1 cellular context compared by ENCODE assay signal in the genomic region with DNA sequence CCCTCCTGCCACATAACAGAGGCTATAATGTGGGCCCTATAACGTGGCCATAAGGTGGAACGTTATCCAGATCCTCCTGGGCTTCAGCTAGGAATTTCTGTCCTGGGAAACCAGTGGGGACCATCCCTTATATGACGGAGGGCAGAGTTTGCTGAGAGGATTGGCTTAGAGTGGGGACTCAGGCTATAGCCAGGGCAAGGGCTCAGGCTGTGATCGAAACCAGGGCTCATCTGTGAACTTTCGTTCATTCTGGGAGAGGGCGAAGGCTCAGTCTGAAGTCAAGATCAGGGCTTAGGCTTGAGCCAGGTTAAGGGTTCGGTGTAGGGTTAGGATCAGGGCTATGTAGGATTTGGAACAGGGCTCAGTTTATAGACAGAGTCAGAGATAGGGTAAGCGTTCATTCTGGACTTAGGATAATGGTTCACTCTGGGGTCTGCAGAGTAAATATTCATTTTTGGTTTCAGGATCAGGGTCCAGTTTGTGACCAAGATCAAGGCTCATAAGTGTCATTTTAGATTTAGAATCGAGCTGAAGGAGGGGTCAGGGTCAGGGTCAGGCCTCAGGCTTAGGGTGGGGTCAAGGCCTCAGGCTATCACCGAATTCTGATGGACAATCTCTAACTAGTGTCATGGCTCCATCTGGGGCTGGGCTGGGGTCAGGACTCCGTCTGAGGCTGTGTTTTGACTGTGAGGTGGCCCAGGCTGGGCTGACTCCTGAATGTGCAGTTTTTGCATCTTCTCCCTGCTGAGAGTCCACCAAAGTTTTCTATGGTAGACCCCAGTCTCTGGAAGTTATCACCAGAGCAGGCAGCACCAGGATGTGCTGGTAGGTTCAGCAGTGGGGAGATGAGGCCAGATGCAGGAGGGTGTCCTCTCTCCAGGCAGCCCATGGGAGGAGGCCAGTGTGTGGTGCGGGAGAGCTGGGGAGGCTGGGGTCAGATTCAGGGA.
TF ChIP-seq lines count a peak whose summit lies in the region.

No MANE protein-coding gene starts in this region.

TF ChIP-seq in K562, 482 proteins besides CTCF, POLR2A, EP300 and RAD21:
- TF ChIP-seq ETS2 (tag; IDR thresholded peaks at IDR 0.05; ENCODE audit: borderline replicate concordance, poor library complexity, severe bottlenecking) (no peak), RBM17 (IDR thresholded peaks at IDR 0.05; ENCODE audit: borderline replicate concordance, low read depth, low read length) (no peak), ZNF165 (CRISPR knock-in tag; IDR thresholded peaks at IDR 0.05; ENCODE audit: borderline replicate concordance) (no peak), STAT6 (CRISPR knock-in tag; IDR thresholded peaks at IDR 0.05) (no peak), GTF2F1 (IDR thresholded peaks at IDR 0.05; ENCODE audit: low read depth, low read length) (no peak), ZFP30 (CRISPR knock-in tag; IDR thresholded peaks at IDR 0.05; ENCODE audit: borderline replicate concordance) (no peak), CXXC5 (CRISPR knock-in tag; IDR thresholded peaks at IDR 0.05) (no peak), MTA1 (IDR thresholded peaks at IDR 0.05; ENCODE audit: borderline replicate concordance) (no peak), STAG1 (CRISPR knock-in tag; IDR thresholded peaks at IDR 0.05; ENCODE audit: borderline replicate concordance) (no peak), ZFP1 (CRISPR knock-in tag; IDR thresholded peaks at IDR 0.05) (no peak), HSF4 (CRISPR knock-in tag; IDR thresholded peaks at IDR 0.05; ENCODE audit: borderline replicate concordance) (no peak), CHD1 (IDR thresholded peaks at IDR 0.05; ENCODE audit: low read length) (no peak), LCOR (CRISPR knock-in tag; IDR thresholded peaks at IDR 0.05) (no peak), VEZF1 (CRISPR knock-in tag; IDR thresholded peaks at IDR 0.05) (no peak), ZKSCAN3 (CRISPR knock-in tag; IDR thresholded peaks at IDR 0.05) (no peak), MLX (CRISPR knock-in tag; conservative IDR thresholded peaks at IDR 0.05) (no peak), ZNF707 (CRISPR knock-in tag; conservative IDR thresholded peaks at IDR 0.05) (no peak), CBX8 (IDR thresholded peaks at IDR 0.05; ENCODE audit: borderline replicate concordance, extremely low read depth, low read depth, low read length, poor library complexity, severe bottlenecking) (no peak)
